ENCODE assay signal across 1 cellular context in the genomic region with DNA sequence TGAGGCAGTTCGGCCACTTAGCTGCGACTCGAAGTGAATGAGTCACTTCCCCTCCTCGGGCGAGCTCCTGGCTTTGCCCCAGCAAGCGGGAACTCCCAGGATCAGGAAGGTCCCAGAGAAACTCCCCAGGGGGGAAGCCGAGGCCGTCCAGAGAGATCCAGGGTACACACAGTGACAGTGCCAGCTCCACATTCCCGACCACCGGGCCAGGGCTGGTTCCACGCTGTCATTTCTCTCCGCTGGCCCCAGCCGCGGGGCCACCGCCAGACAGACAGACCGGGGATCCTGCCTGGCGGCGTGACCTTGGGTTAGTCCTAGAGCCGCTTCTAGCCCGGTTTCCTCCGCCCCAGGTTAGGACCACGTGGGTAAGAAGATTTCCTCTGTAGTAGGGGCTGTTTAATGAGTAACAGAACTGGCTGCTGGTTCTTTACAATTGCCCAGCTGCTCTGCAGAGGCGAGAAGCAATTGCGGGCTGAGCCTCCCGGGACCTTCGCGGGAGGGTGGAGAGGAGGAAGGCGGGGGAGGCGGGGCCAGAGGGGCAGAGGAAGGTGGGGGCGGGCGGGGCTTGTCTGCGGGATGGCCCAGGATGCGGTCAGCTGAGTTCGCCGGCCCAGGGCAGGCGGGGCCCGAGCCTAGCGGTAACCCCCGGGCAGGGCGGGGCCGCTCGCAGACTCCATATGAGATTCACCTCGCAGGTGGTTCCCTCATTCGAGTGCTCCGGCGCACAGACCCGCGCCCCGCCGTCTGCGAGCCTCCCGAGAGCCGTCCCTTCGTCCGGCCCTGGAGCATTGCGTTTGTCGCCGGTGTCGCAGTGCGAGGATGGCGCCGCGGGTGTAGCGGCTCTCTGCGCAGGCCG.
A peak's percentile ranks its signal among the peaks of the same experiment; 100 is the strongest.
TF ChIP-seq lines count a peak whose summit lies in the region.

TSS of gene UPP1 (plus strand) at position 707 of the 856 bp plus-strand sequence. CDS start 5,519 bp downstream, outside the sequence.

TF ChIP-seq in GM12878, 131 proteins besides CTCF, POLR2A, EP300 and RAD21 (continued from another document and continues in another):
- TF ChIP-seq ZBTB4 (CRISPR knock-in tag; IDR thresholded peaks at IDR 0.05) (no peak), RFX5 (IDR thresholded peaks at IDR 0.05; ENCODE audit: low read depth, low read length) (no peak), KDM1A (IDR thresholded peaks at IDR 0.05; ENCODE audit: borderline replicate concordance) (no peak), PKNOX1 (IDR thresholded peaks at IDR 0.05) (no peak), YY1 (IDR thresholded peaks at IDR 0.05; ENCODE audit: low read depth, low read length) (no peak), MEF2A (IDR thresholded peaks at IDR 0.05; ENCODE audit: insufficient read depth, low read depth, low read length) (no peak), STAT1 (conservative IDR thresholded peaks at IDR 0.05) (0 out of 2 replicates have a peak, but pooled peaks have one; percentile 63), ASH2L (IDR thresholded peaks at IDR 0.05; ENCODE audit: borderline replicate concordance, low read depth) (0 out of 2 replicates have a peak, but pooled peaks have one; percentile 62), NBN (IDR thresholded peaks at IDR 0.05) (peak; percentile 84), ZNF687 (IDR thresholded peaks at IDR 0.05) (peak; percentile 61), RB1 (IDR thresholded peaks at IDR 0.05; ENCODE audit: borderline replicate concordance) (peak; percentile 52; the same call in 1 of the 2 replicates), ESRRA (IDR thresholded peaks at IDR 0.05; ENCODE audit: low read length) (peak; percentile 87), ATF7 (IDR thresholded peaks at IDR 0.05; ENCODE audit: low read depth) (peak; percentile 38), RAD51 (IDR thresholded peaks at IDR 0.05) (peak; percentile 89), NRF1 (conservative IDR thresholded peaks at IDR 0.05; ENCODE audit: low read depth, low read length) (no peak), CBX5 (IDR thresholded peaks at IDR 0.05; ENCODE audit: low read depth) (no peak; the same call in 1 of the 2 replicates), CREM (IDR thresholded peaks at IDR 0.05; ENCODE audit: low read depth) (no peak), MAX (IDR thresholded peaks at IDR 0.05; ENCODE audit: low read depth, low read length) (peak; percentile 33; the same call in 1 of the 2 replicates), GATAD2B (conservative IDR thresholded peaks at IDR 0.05; ENCODE audit: low read depth) (no peak; the same call in none of the 2 replicates), CBX3 (IDR thresholded peaks at IDR 0.05; ENCODE audit: borderline replicate concordance, low read depth) (no peak), BACH1 (IDR thresholded peaks at IDR 0.05; ENCODE audit: borderline replicate concordance) (peak; percentile 61; the same call in 1 of the 2 replicates), BMI1 (IDR thresholded peaks at IDR 0.05; ENCODE audit: borderline replicate concordance) (no peak), SPI1 (IDR thresholded peaks at IDR 0.05; ENCODE audit: borderline replicate concordance, insufficient read depth, low read depth, low read length) (peak; percentile 62; the same call in 1 of the 2 replicates), CEBPB (IDR thresholded peaks at IDR 0.05; ENCODE audit: borderline replicate concordance in 1 of 2, low read depth in 2 of 2, low read length in 2 of 2) (no peak), RELA (IDR thresholded peaks at IDR 0.05; ENCODE audit: borderline replicate concordance, partially characterized antibody) (no peak), SRF (IDR thresholded peaks at IDR 0.05; ENCODE audit: low read depth in 2 of 2, low read length in 2 of 2) (no peak), TARDBP (IDR thresholded peaks at IDR 0.05; ENCODE audit: borderline replicate concordance) (no peak), KLF5 (IDR thresholded peaks at IDR 0.05; ENCODE audit: partially characterized antibody) (no peak), MTA3 (IDR thresholded peaks at IDR 0.05; ENCODE audit: borderline replicate concordance, low read length) (no peak), JUNB (IDR thresholded peaks at IDR 0.05) (peak; percentile 29), KAT2A (conservative IDR thresholded peaks at IDR 0.05; ENCODE audit: control insufficient read depth, low read depth, low read length) (no peak), CHD2 (IDR thresholded peaks at IDR 0.05; ENCODE audit: borderline replicate concordance, low read depth, low read length) (no peak; the same call in 1 of the 2 replicates)
- TF ChIP-seq, protein P1, sequence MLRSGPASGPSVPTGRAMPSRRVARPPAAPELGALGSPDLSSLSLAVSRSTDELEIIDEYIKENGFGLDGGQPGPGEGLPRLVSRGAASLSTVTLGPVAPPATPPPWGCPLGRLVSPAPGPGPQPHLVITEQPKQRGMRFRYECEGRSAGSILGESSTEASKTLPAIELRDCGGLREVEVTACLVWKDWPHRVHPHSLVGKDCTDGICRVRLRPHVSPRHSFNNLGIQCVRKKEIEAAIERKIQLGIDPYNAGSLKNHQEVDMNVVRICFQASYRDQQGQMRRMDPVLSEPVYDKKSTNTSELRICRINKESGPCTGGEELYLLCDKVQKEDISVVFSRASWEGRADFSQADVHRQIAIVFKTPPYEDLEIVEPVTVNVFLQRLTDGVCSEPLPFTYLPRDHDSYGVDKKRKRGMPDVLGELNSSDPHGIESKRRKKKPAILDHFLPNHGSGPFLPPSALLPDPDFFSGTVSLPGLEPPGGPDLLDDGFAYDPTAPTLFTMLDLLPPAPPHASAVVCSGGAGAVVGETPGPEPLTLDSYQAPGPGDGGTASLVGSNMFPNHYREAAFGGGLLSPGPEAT (IDR thresholded peaks at IDR 0.05; ENCODE audit: low read depth) = peak; percentile 88
- TF ChIP-seq, protein P2, sequence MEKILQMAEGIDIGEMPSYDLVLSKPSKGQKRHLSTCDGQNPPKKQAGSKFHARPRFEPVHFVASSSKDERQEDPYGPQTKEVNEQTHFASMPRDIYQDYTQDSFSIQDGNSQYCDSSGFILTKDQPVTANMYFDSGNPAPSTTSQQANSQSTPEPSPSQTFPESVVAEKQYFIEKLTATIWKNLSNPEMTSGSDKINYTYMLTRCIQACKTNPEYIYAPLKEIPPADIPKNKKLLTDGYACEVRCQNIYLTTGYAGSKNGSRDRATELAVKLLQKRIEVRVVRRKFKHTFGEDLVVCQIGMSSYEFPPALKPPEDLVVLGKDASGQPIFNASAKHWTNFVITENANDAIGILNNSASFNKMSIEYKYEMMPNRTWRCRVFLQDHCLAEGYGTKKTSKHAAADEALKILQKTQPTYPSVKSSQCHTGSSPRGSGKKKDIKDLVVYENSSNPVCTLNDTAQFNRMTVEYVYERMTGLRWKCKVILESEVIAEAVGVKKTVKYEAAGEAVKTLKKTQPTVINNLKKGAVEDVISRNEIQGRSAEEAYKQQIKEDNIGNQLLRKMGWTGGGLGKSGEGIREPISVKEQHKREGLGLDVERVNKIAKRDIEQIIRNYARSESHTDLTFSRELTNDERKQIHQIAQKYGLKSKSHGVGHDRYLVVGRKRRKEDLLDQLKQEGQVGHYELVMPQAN (conservative IDR thresholded peaks at IDR 0.05) = no peak; the same call in 1 of the 2 replicates
- TF ChIP-seq, protein P3, sequence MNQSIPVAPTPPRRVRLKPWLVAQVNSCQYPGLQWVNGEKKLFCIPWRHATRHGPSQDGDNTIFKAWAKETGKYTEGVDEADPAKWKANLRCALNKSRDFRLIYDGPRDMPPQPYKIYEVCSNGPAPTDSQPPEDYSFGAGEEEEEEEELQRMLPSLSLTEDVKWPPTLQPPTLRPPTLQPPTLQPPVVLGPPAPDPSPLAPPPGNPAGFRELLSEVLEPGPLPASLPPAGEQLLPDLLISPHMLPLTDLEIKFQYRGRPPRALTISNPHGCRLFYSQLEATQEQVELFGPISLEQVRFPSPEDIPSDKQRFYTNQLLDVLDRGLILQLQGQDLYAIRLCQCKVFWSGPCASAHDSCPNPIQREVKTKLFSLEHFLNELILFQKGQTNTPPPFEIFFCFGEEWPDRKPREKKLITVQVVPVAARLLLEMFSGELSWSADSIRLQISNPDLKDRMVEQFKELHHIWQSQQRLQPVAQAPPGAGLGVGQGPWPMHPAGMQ (IDR thresholded peaks at IDR 0.05; ENCODE audit: borderline replicate concordance) = no peak
- TF ChIP-seq, protein P4, sequence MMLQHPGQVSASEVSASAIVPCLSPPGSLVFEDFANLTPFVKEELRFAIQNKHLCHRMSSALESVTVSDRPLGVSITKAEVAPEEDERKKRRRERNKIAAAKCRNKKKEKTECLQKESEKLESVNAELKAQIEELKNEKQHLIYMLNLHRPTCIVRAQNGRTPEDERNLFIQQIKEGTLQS (IDR thresholded peaks at IDR 0.05; ENCODE audit: borderline replicate concordance, extremely low read depth, low read depth, low read length) = no peak
- TF ChIP-seq, protein P5, sequence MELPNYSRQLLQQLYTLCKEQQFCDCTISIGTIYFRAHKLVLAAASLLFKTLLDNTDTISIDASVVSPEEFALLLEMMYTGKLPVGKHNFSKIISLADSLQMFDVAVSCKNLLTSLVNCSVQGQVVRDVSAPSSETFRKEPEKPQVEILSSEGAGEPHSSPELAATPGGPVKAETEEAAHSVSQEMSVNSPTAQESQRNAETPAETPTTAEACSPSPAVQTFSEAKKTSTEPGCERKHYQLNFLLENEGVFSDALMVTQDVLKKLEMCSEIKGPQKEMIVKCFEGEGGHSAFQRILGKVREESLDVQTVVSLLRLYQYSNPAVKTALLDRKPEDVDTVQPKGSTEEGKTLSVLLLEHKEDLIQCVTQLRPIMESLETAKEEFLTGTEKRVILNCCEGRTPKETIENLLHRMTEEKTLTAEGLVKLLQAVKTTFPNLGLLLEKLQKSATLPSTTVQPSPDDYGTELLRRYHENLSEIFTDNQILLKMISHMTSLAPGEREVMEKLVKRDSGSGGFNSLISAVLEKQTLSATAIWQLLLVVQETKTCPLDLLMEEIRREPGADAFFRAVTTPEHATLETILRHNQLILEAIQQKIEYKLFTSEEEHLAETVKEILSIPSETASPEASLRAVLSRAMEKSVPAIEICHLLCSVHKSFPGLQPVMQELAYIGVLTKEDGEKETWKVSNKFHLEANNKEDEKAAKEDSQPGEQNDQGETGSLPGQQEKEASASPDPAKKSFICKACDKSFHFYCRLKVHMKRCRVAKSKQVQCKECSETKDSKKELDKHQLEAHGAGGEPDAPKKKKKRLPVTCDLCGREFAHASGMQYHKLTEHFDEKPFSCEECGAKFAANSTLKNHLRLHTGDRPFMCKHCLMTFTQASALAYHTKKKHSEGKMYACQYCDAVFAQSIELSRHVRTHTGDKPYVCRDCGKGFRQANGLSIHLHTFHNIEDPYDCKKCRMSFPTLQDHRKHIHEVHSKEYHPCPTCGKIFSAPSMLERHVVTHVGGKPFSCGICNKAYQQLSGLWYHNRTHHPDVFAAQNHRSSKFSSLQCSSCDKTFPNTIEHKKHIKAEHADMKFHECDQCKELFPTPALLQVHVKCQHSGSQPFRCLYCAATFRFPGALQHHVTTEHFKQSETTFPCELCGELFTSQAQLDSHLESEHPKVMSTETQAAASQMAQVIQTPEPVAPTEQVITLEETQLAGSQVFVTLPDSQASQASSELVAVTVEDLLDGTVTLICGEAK (IDR thresholded peaks at IDR 0.05; ENCODE audit: borderline replicate concordance) = no peak
